In the genomic region with DNA sequence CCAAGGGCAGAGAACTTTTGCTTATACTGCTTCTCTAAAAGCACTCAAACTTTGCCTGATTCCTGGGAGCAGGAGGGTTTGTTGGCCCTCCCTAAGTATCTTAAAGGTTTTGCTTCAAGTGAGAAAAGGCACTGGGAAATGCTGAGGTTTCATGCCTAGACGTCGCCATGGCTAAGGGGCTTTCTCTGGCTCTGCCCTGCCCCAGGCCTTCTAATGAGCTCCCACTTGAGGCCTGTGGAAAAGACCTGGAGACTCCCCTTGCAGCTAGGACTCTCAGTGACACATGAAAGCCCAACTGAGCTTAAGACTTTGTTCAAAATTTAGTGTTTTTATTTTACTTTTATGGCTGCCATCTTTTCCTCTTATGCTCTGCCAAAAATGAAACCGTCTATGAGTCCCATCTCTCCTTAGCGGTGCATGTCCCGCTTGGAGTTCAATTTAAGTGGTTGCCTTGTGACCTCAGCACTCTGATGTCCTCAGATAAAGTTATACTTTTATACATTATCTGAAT, we compare ENCODE assay signal across 20 cellular contexts. TPM values are rescaled to one million over a fixed set of nuclear protein-coding genes. Genes with fewer than 3 reads are reported as not detected.
DNase-seq lines count a peak whose midpoint lies in the region; ATAC-seq, FAIRE-seq and TF ChIP-seq lines count a peak whose summit lies in the region.
"Had no signal": no experiment of that assay in that cellular context is flagged by ENCODE, and none has a peak within 500 bp of the region (broad histone marks: within the 10 kb centered on the region; RNA-seq: fewer than 3 reads in every experiment).

No MANE protein-coding gene starts in this region.

- H3K4me3 ChIP-seq in GM23338 (no peak overlapping the region), OCI-LY1 (ENCODE audit: low read depth, low read length, poor library complexity, severe bottlenecking) (peak overlapping the region; percentile 3), neuronal stem cell (ENCODE audit: low read length in 2 of 2) (no peak overlapping the region)
- H3K4me3 ChIP-seq: coronary artery, MG63, SJCRH30 had no signal

- H3K9me3 ChIP-seq in OCI-LY1 (ENCODE audit: low read length) (peaks cover 12% of the 10 kb centered on the region), neuronal stem cell (replicated peaks in 1 of 2; ENCODE audit: control insufficient read depth in 2 of 2, insufficient read depth in 1 of 2, low read depth in 1 of 2, low read length in 2 of 2) (peaks cover 0 to 3% of the 10 kb centered on the region in 2 donors)
- H3K9me3 ChIP-seq: SJCRH30 had no signal

- H2BK15ac ChIP-seq in neuronal stem cell (ENCODE audit: low read length): no peak overlapping the region

- no peaks in the 10 kb centered on the region for H3K27me3 ChIP-seq in GM23338 (ENCODE audit: insufficient read depth)
- H3K27me3 ChIP-seq in OCI-LY1 (ENCODE audit: insufficient read depth, low read length): no peaks in the 10 kb centered on the region
- no peaks in the 10 kb centered on the region for H3K27me3 ChIP-seq in neuronal stem cell (ENCODE audit: control insufficient read depth in 3 of 3, insufficient read depth in 3 of 3, low read depth in 1 of 3, low read length in 3 of 3)
- H3K27me3 ChIP-seq: MG63, SJCRH30 had no signal

- DNase-seq in GM23338 (ENCODE audit: low spot score) (no peak), neuronal stem cell (ENCODE audit: low spot score) (no peak), AG08395 (ENCODE audit: low spot score) (no peak), D721Med (ENCODE audit: insufficient read length, low spot score) (no peak), 8988T (no peak), posterior vena cava (ENCODE audit: low spot score) (no peak)
- DNase-seq in activated naive CD8-positive, alpha-beta T cell treated with anti-CD3 and anti-CD28 coated beads, Interleukin-2, amount 50 U/mL, for 24 hours: no peak
- DNase-seq: activated CD4-positive, alpha-beta T cell treated with anti-CD3 and anti-CD28 coated beads, Interleukin-2, amount 50 U/mL, for 1 hour; kidney glomerular epithelial cell; MG63; NCI-H1417; NCI-H2081 treated with DMSO at 0.1 percent for 48 hours; SJCRH30; stimulated activated CD4-positive, alpha-beta T cell treated with anti-CD3 and anti-CD28 coated beads, Interleukin-12 subunit alpha, Interleukin-12 subunit beta, amount 100 ng/mL, for 4 hours; stimulated activated CD4-positive, alpha-beta T cell treated with anti-CD3 and anti-CD28 coated beads, Interleukin-4, amount 100 ng/mL, for 4 hours; T-helper 1 cell had no signal

- H2BK120ac ChIP-seq in neuronal stem cell (ENCODE audit: low read depth, low read length): no peak overlapping the region

- no peaks in the 10 kb centered on the region; the same call in 2 of the 3 replicates for H3K36me3 Mint-ChIP-seq in GM23338 (ENCODE audit: low read depth)
- peaks cover 58% of the 10 kb centered on the region for H3K36me3 Mint-ChIP-seq in activated naive CD8-positive, alpha-beta T cell treated with anti-CD3 and anti-CD28 coated beads, Interleukin-2, amount 50 U/mL, for 24 hours (ENCODE audit: low read depth)
- H3K36me3 Mint-ChIP-seq: type B pancreatic cell had no signal

- H3K4me2 ChIP-seq in GM23338: no peak overlapping the region
- H3K4me2 ChIP-seq in OCI-LY1 (ENCODE audit: low read length): peak overlapping the region; percentile 21
- H3K4me2 ChIP-seq in neuronal stem cell (ENCODE audit: insufficient read depth, low read length, poor library complexity, severe bottlenecking): no peak overlapping the region

- H3K36me3 ChIP-seq in GM23338 (ENCODE audit: insufficient read depth) (no peaks in the 10 kb centered on the region), OCI-LY1 (ENCODE audit: insufficient read depth, low read length) (peaks cover 5% of the 10 kb centered on the region; the same call in 1 of the 2 replicates), neuronal stem cell (replicated peaks in 1 of 2; ENCODE audit: control insufficient read depth in 2 of 2, insufficient read depth in 2 of 2, low read length in 2 of 2) (no peaks in the 10 kb centered on the region)
- H3K36me3 ChIP-seq: MG63, SJCRH30 had no signal

- FAIRE-seq in D721Med (lab: Jason Lieb, UNC): no peak

- no peaks in the 10 kb centered on the region for H3K79me2 ChIP-seq in GM23338 (replicated peaks; ENCODE audit: insufficient read depth)
- H3K79me2 ChIP-seq in OCI-LY1 (ENCODE audit: insufficient read depth, low read length): no peaks in the 10 kb centered on the region

- H2AFZ ChIP-seq in GM23338 (peak overlapping the region; percentile 53), OCI-LY1 (ENCODE audit: low read length) (no peak overlapping the region), neuronal stem cell (ENCODE audit: low read length) (peak overlapping the region; percentile 62)

- no peak overlapping the region for H2BK5ac ChIP-seq in neuronal stem cell (ENCODE audit: low read length)

- no peak overlapping the region for H4K91ac ChIP-seq in neuronal stem cell (ENCODE audit: low read depth, low read length, poor library complexity)

- H3K4me1 ChIP-seq in GM23338 (ENCODE audit: insufficient read depth) (0 out of 2 replicates have a peak, but pooled peaks cover 6% of the 10 kb centered on the region), OCI-LY1 (ENCODE audit: insufficient read depth, low read length, severe bottlenecking) (peaks cover 67% of the 10 kb centered on the region), neuronal stem cell (ENCODE audit: control insufficient read depth in 2 of 2, insufficient read depth in 1 of 2, low read depth in 1 of 2, low read length in 2 of 2) (peaks cover 0 to 7% of the 10 kb centered on the region in 2 donors)
- H3K4me1 ChIP-seq: SJCRH30 had no signal

- no peak overlapping the region for H3K27ac Mint-ChIP-seq in GM23338
- H3K27ac Mint-ChIP-seq in activated naive CD8-positive, alpha-beta T cell treated with anti-CD3 and anti-CD28 coated beads, Interleukin-2, amount 50 U/mL, for 24 hours: peak overlapping the region; percentile 99
- H3K27ac Mint-ChIP-seq: type B pancreatic cell had no signal

- H3K4ac ChIP-seq in neuronal stem cell (ENCODE audit: low read length): no peak overlapping the region

- H2AK5ac ChIP-seq in neuronal stem cell (ENCODE audit: low read depth, low read length): no peak overlapping the region

- H3K18ac ChIP-seq in neuronal stem cell (ENCODE audit: low read length): no peak overlapping the region

- H4K20me1 ChIP-seq in GM23338 (replicated peaks; ENCODE audit: insufficient read depth) (no peaks in the 10 kb centered on the region), OCI-LY1 (ENCODE audit: insufficient read depth, low read length) (no peaks in the 10 kb centered on the region)

- TF ChIP-seq CTCF in GM23338 (conservative IDR thresholded peaks at IDR 0.05; ENCODE audit: low read depth in 2 of 2) (no peak), OCI-LY1 (IDR thresholded peaks at IDR 0.05; ENCODE audit: low read length) (no peak), D721Med (IDR thresholded peaks at IDR 0.05; ENCODE audit: insufficient read depth, missing control alignments) (no peak)

- no peak overlapping the region for H3K14ac ChIP-seq in neuronal stem cell (ENCODE audit: low read length)

- H3K27ac ChIP-seq in GM23338 (ENCODE audit: low read depth) (no peak overlapping the region), OCI-LY1 (ENCODE audit: low read depth, low read length, poor library complexity, severe bottlenecking) (peak overlapping the region; percentile 99), neuronal stem cell (replicated peaks; ENCODE audit: low read length) (no peak overlapping the region)
- H3K27ac ChIP-seq: coronary artery, SJCRH30 had no signal

- H3K23ac ChIP-seq in neuronal stem cell (ENCODE audit: low read depth, low read length, poor library complexity): no peak overlapping the region

- intact Hi-C loops in posterior vena cava (cut with DNase I): no loop called here

- no peak overlapping the region for H2BK12ac ChIP-seq in neuronal stem cell (ENCODE audit: low read length)

- H3K27me3 Mint-ChIP-seq in GM23338 (ENCODE audit: insufficient read depth, low read depth, poor library complexity): peaks cover 3% of the 10 kb centered on the region
- H3K27me3 Mint-ChIP-seq in activated naive CD8-positive, alpha-beta T cell treated with anti-CD3 and anti-CD28 coated beads, Interleukin-2, amount 50 U/mL, for 24 hours: no peaks in the 10 kb centered on the region

- ATAC-seq in GM23338: no peak
- peak; percentile 9 for ATAC-seq in activated naive CD8-positive, alpha-beta T cell treated with anti-CD3 and anti-CD28 coated beads, Interleukin-2, amount 50 U/mL, for 24 hours
- ATAC-seq: Panc1 had no signal

- no peaks in the 10 kb centered on the region for H3K79me1 ChIP-seq in neuronal stem cell (ENCODE audit: low read depth, low read length)

- H3K9me2 ChIP-seq in GM23338 (ENCODE audit: insufficient read depth) (no peaks in the 10 kb centered on the region), OCI-LY1 (ENCODE audit: low read depth, low read length) (no peaks in the 10 kb centered on the region)

- peaks cover 11% of the 10 kb centered on the region; the same call in 2 of the 3 replicates for H3K4me1 Mint-ChIP-seq in GM23338
- H3K4me1 Mint-ChIP-seq in activated naive CD8-positive, alpha-beta T cell treated with anti-CD3 and anti-CD28 coated beads, Interleukin-2, amount 50 U/mL, for 24 hours: peaks cover 64% of the 10 kb centered on the region

- H3K9me3 Mint-ChIP-seq in GM23338: no peaks in the 10 kb centered on the region; the same call in 2 of the 3 replicates
- H3K9me3 Mint-ChIP-seq in activated naive CD8-positive, alpha-beta T cell treated with anti-CD3 and anti-CD28 coated beads, Interleukin-2, amount 50 U/mL, for 24 hours: peaks cover 7% of the 10 kb centered on the region
- H3K9me3 Mint-ChIP-seq: type B pancreatic cell had no signal

- peak overlapping the region; percentile 51 for H3K9ac ChIP-seq in OCI-LY1 (ENCODE audit: low read length)
- no peak overlapping the region for H3K9ac ChIP-seq in neuronal stem cell (ENCODE audit: low read depth, low read length, poor library complexity)

- no CpG with 5 or more reads among the region's 5 CpGs for WGBS in neuronal stem cell (ENCODE audit: extremely low coverage in 2 of 2, insufficient read length in 2 of 2, insufficient replicate concordance in 1 of 2), 2 donors

- H3F3A ChIP-seq in GM23338 (replicated peaks; ENCODE audit: low read depth): no peaks in the 10 kb centered on the region
- H3F3A ChIP-seq in OCI-LY1 (ENCODE audit: insufficient read depth, low read length): peaks cover 10% of the 10 kb centered on the region; the same call in 1 of the 2 replicates

- H4K8ac ChIP-seq in neuronal stem cell (ENCODE audit: low read depth, low read length): no peak overlapping the region

- no peak overlapping the region for H3K4me3 Mint-ChIP-seq in GM23338
- H3K4me3 Mint-ChIP-seq in activated naive CD8-positive, alpha-beta T cell treated with anti-CD3 and anti-CD28 coated beads, Interleukin-2, amount 50 U/mL, for 24 hours: peak overlapping the region; percentile 89
- H3K4me3 Mint-ChIP-seq: type B pancreatic cell had no signal

RNA-seq across cellular contexts. Expression of a gene that starts 49.3 kb away (rescaled TPM):
- 10.8 and 16.3 TPM in 2 replicates for total RNA-seq in GM23338 (2014; rRNA removed; shearing (Covaris generic))
- 0.24 and 0.56 TPM in 2 replicates for polyA plus RNA-seq in GM23338 (2016; fragmentation: Nextera tagmentation; extraction: Ambion mirVana)
- polyA plus RNA-seq in neuronal stem cell (2013, experiment 1 of 2): 3.1 TPM
- polyA plus RNA-seq in neuronal stem cell (2013, experiment 2 of 2): 3.0 TPM
- total RNA-seq in posterior vena cava: 1 to 10 TPM in 1 of 2 donors, under 1 TPM in 1; 0.33 to 1.2 TPM

RNA-seq across cellular contexts. Expression of a gene that starts 58.4 kb away (rescaled TPM):
- total RNA-seq in GM23338 (2014; rRNA removed; shearing (Covaris generic)): 25.1 and 38.5 TPM in 2 replicates
- 170 and 175 TPM in 2 replicates for polyA plus RNA-seq in GM23338 (2016; fragmentation: Nextera tagmentation; extraction: Ambion mirVana)
- 30.6 TPM for polyA plus RNA-seq in neuronal stem cell (2013, experiment 1 of 2)
- polyA plus RNA-seq in neuronal stem cell (2013, experiment 2 of 2): 30.7 TPM
- 10 to 100 TPM; 19.3 to 21.2 TPM for total RNA-seq in posterior vena cava
